In the genomic region with DNA sequence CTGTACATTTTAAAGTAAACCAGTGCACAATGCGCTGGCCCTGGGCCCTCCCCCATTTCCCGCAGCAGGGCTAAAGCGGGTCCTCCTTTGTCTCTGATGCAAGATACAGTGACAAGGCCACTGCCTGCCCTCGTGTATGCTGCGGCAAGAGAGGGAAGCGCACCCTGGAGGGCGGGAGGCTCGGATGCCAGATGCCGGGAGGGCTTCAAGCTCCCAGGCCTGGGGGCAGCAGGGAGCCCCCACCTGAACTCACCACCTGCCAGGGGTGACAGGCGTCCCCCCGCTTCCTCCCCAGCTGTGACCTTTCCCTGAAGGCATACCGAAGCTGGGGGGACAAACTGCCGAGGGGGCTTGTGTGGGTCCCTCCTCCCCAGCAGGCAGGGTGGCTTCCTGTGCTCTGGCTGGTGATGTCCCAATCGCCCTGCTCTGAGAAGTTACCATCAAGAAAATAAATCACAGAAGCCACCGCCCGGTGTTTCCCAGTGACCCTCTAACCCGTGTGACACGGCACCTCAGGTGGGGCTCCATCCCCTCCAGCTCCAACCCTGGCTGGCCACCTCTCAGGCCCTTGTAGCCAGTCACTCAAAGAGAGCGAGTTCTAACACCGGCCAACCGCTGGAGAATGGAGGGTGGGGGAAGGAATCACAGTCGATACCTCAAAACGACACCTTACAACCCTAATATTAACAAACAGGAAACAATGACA, we compare ENCODE assay signal across 1 cellular context.
TF ChIP-seq lines count a peak whose summit lies in the region.

No MANE protein-coding gene starts in this region.

TF ChIP-seq in K562, 482 proteins besides CTCF, POLR2A, EP300 and RAD21 (continued from another document):
- no peak for TF ChIP-seq TAF15 (IDR thresholded peaks at IDR 0.05; ENCODE audit: low read depth, low read length)
- TF ChIP-seq, protein P1, sequence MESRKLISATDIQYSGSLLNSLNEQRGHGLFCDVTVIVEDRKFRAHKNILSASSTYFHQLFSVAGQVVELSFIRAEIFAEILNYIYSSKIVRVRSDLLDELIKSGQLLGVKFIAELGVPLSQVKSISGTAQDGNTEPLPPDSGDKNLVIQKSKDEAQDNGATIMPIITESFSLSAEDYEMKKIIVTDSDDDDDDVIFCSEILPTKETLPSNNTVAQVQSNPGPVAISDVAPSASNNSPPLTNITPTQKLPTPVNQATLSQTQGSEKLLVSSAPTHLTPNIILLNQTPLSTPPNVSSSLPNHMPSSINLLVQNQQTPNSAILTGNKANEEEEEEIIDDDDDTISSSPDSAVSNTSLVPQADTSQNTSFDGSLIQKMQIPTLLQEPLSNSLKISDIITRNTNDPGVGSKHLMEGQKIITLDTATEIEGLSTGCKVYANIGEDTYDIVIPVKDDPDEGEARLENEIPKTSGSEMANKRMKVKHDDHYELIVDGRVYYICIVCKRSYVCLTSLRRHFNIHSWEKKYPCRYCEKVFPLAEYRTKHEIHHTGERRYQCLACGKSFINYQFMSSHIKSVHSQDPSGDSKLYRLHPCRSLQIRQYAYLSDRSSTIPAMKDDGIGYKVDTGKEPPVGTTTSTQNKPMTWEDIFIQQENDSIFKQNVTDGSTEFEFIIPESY (CRISPR knock-in tag; IDR thresholded peaks at IDR 0.05) = peak; percentile 50; the same call in 1 of the 2 replicates
- TF ChIP-seq, protein P2, sequence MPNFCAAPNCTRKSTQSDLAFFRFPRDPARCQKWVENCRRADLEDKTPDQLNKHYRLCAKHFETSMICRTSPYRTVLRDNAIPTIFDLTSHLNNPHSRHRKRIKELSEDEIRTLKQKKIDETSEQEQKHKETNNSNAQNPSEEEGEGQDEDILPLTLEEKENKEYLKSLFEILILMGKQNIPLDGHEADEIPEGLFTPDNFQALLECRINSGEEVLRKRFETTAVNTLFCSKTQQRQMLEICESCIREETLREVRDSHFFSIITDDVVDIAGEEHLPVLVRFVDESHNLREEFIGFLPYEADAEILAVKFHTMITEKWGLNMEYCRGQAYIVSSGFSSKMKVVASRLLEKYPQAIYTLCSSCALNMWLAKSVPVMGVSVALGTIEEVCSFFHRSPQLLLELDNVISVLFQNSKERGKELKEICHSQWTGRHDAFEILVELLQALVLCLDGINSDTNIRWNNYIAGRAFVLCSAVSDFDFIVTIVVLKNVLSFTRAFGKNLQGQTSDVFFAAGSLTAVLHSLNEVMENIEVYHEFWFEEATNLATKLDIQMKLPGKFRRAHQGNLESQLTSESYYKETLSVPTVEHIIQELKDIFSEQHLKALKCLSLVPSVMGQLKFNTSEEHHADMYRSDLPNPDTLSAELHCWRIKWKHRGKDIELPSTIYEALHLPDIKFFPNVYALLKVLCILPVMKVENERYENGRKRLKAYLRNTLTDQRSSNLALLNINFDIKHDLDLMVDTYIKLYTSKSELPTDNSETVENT (CRISPR knock-in tag; IDR thresholded peaks at IDR 0.05) = no peak
- no peak for TF ChIP-seq XRCC3 (IDR thresholded peaks at IDR 0.05)
- TF ChIP-seq PPARD (CRISPR knock-in tag; IDR thresholded peaks at IDR 0.05) = no peak
- TF ChIP-seq KLF10 (CRISPR knock-in tag; IDR thresholded peaks at IDR 0.05) = no peak
- TF ChIP-seq CEBPB (tag; IDR thresholded peaks at IDR 0.05) = no peak
- TF ChIP-seq PTRF (tag; IDR thresholded peaks at IDR 0.05) = no peak
- TF ChIP-seq HDAC3 (IDR thresholded peaks at IDR 0.05; ENCODE audit: borderline replicate concordance, partially characterized antibody) = no peak
- no peak for TF ChIP-seq FOS (IDR thresholded peaks at IDR 0.05; ENCODE audit: extremely low read depth, insufficient read length)
